Comparison of ENCODE assay signal across 8 cellular contexts in genomic region chr9:131678499-131679111, GRCh38.
A peak's percentile ranks its signal among the peaks of the same experiment; 100 is the strongest.
DNase-seq lines count a peak whose midpoint lies in the region; ATAC-seq lines count a peak whose summit lies in the region.

No MANE protein-coding gene starts in this region.

- peaks cover 0 to 20% (median 6%) of the 10 kb centered on the region in 11 experiments; a peak in 11 of 22 replicates for H3K36me3 ChIP-seq in BLaER1 treated with 17β-estradiol and CSF1 and Interleukin-3, amounts not matched to agents 10 nM and 100 nM

- peaks cover 87 to 99% (median 94%) of the 10 kb centered on the region in 10 experiments for H3K4me1 ChIP-seq in BLaER1 treated with 17β-estradiol and CSF1 and Interleukin-3, amounts not matched to agents 10 nM and 100 nM

- peak overlapping the region; percentile 64 to 86 (median 78); a peak in 20 of 22 replicates for H3K9ac ChIP-seq in BLaER1 treated with 17β-estradiol and CSF1 and Interleukin-3, amounts not matched to agents 10 nM and 100 nM

- H3K27me3 Mint-ChIP-seq in activated naive CD4-positive, alpha-beta T cell treated with anti-CD3 and anti-CD28 coated beads, Interleukin-2, amount 10 ng/mL, durations not matched to agents 7 days and 5 days = no peaks in the 10 kb centered on the region

- no peaks in the 10 kb centered on the region for H3K9me3 Mint-ChIP-seq in activated naive CD4-positive, alpha-beta T cell treated with anti-CD3 and anti-CD28 coated beads, Interleukin-2, amount 10 ng/mL, durations not matched to agents 7 days and 5 days

- H3K4me3 ChIP-seq in BLaER1 treated with 17β-estradiol and CSF1 and Interleukin-3, amounts not matched to agents 10 nM and 100 nM = peak overlapping the region in 4 of 10 experiments; percentile 3 to 19 (median 7); a peak in 3 of 20 replicates

- H3K27me3 ChIP-seq in BLaER1 treated with 17β-estradiol and CSF1 and Interleukin-3, amounts not matched to agents 10 nM and 100 nM = no peaks in the 10 kb centered on the region

- peaks cover 68% of the 10 kb centered on the region for H3K4me1 Mint-ChIP-seq in activated naive CD4-positive, alpha-beta T cell treated with anti-CD3 and anti-CD28 coated beads, Interleukin-2, amount 10 ng/mL, durations not matched to agents 7 days and 5 days

- peak overlapping the region; percentile 16 for H3K4me3 Mint-ChIP-seq in activated naive CD4-positive, alpha-beta T cell treated with anti-CD3 and anti-CD28 coated beads, Interleukin-2, amount 10 ng/mL, durations not matched to agents 7 days and 5 days

- H3K27ac Mint-ChIP-seq in activated naive CD4-positive, alpha-beta T cell treated with anti-CD3 and anti-CD28 coated beads, Interleukin-2, amount 10 ng/mL, durations not matched to agents 7 days and 5 days = peak overlapping the region; percentile 88

- peak; percentile 86 for DNase-seq in SIG-M5 treated with dmso at 0.1 percent for 504 hours (lab: John Stamatoyannopoulos, UW; ENCODE audit: unreplicated experiment)
- peak; percentile 77 for DNase-seq in activated naive CD4-positive, alpha-beta T cell treated with anti-CD3 and anti-CD28 coated beads, Interleukin-2, amount 10 ng/mL, durations not matched to agents 7 days and 5 days
- peak; percentile 85 for DNase-seq in cardiac septum (ENCODE audit: low spot score)
- peak; percentile 71 for DNase-seq in sciatic nerve (ENCODE audit: low spot score)
- no peak for DNase-seq in NCI-H187 treated with DMSO at 0.1 percent for 48 hours (lab: John Stamatoyannopoulos, UW)

- H4K20me1 ChIP-seq in BLaER1 treated with 17β-estradiol and CSF1 and Interleukin-3, amounts not matched to agents 10 nM and 100 nM = peaks cover 7 to 87% (median 32%) of the 10 kb centered on the region in 11 experiments; a peak in 16 of 22 replicates

- H3K36me3 Mint-ChIP-seq in activated naive CD4-positive, alpha-beta T cell treated with anti-CD3 and anti-CD28 coated beads, Interleukin-2, amount 10 ng/mL, durations not matched to agents 7 days and 5 days = peaks cover 23% of the 10 kb centered on the region

- peak overlapping the region; percentile 89 to 98 (median 95) for H3K4me2 ChIP-seq in BLaER1 treated with 17β-estradiol and CSF1 and Interleukin-3, amounts not matched to agents 10 nM and 100 nM

- CTCF ChIA-PET in activated naive CD4-positive, alpha-beta T cell treated with anti-CD3 and anti-CD28 coated beads, Interleukin-2, amount 10 ng/mL, durations not matched to agents 7 days and 5 days (lab: Charles Lee) = interaction anchor here (0.6 to 3.5 kb wide), 18 partner anchors 10 to 88 kb away, joined by 3 to 18 read pairs (median 4); partner anchors contain the start of gene RAPGEF1

- peaks cover 0 to 24% (median 11%) of the 10 kb centered on the region in 11 experiments; a peak in 16 of 22 replicates for H3K9me3 ChIP-seq in BLaER1 treated with 17β-estradiol and CSF1 and Interleukin-3, amounts not matched to agents 10 nM and 100 nM (replicated peaks in 1 of 11)

- peak overlapping the region; percentile 78 to 93 (median 87) for H3K27ac ChIP-seq in BLaER1 treated with 17β-estradiol and CSF1 and Interleukin-3, amounts not matched to agents 10 nM and 100 nM

- ATAC-seq in GM19372 (IDR thresholded peaks at IDR 0.05; ENCODE audit: low read depth, unreplicated experiment) (peak; percentile 79), HG03460 (IDR thresholded peaks at IDR 0.05; ENCODE audit: unreplicated experiment) (peak; percentile 86), sciatic nerve (peak; percentile 92)

- intact Hi-C loops in cardiac septum (cut with DNase I) (loop anchor here (5.0 kb wide), 2 partner anchors 54 to 71 kb away; no protein-coding TSS in a partner anchor), sciatic nerve (cut with DNase I) (no loop called here)
